Comparison of ENCODE assay signal across 13 cellular contexts in the genomic region with DNA sequence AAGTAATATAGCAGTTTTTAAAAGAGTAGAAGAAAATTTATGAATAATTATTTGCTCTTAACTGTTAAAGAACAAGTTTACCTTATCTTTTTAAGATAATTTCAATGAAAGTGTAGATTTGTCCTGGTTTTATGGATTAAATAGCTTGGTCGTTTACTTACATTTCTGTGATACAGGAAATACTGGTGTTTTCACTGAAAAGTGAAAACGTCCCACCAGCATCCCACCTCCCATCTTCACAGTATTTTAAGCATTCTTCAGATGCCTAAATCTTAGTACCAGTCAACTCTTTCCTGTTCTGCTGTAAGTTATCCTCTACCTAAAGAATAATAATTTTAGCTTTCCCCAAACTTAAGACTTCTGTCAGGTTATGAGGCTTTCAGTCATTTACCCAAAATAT. TPM values are rescaled to one million over a fixed set of nuclear protein-coding genes. Genes with fewer than 3 reads are reported as not detected.
DNase-seq lines count a peak whose midpoint lies in the region; ATAC-seq, FAIRE-seq and TF ChIP-seq lines count a peak whose summit lies in the region.
"Had no signal": no experiment of that assay in that cellular context is flagged by ENCODE, and none has a peak within 500 bp of the region (broad histone marks: within the 10 kb centered on the region; RNA-seq: fewer than 3 reads in every experiment).

No MANE protein-coding gene starts in this region.

- TF ChIP-seq CTCF in Loucy (conservative IDR thresholded peaks at IDR 0.05; ENCODE audit: low read length) = no peak
- no peak for TF ChIP-seq CTCF in astrocyte (IDR thresholded peaks at IDR 0.05; ENCODE audit: insufficient read depth, low read depth, low read length)
- no peak for TF ChIP-seq CTCF in sigmoid colon (IDR thresholded peaks at IDR 0.05)

- no peaks in the 10 kb centered on the region for H3K36me3 ChIP-seq in Loucy (ENCODE audit: insufficient read depth, low read length)
- no peaks in the 10 kb centered on the region for H3K36me3 ChIP-seq in astrocyte (ENCODE audit: insufficient read depth, low read length)
- H3K36me3 ChIP-seq in sigmoid colon = no peaks in the 10 kb centered on the region
- H3K36me3 ChIP-seq: upper lobe of left lung had no signal

- H3K4me1 ChIP-seq in Loucy (ENCODE audit: insufficient read depth, low read length, poor library complexity, severe bottlenecking) (peaks cover 57% of the 10 kb centered on the region), astrocyte (ENCODE audit: insufficient read depth, low read length) (peaks cover 6% of the 10 kb centered on the region), sigmoid colon (peaks cover 0 to 89% (median 77%) of the 10 kb centered on the region in 4 donors)

- no peak for DNase-seq in activated T-cell treated with anti-CD3 and anti-CD28 coated beads, Interleukin-2, amount 50 U/mL, for 24 hours
- DNase-seq in activated T-cell treated with anti-CD3 and anti-CD28 coated beads, Interleukin-2, amount 50 U/mL, for 1 hour = no peak
- DNase-seq in astrocyte (ENCODE audit: low read depth) = no peak
- DNase-seq in sigmoid colon = no peak
- DNase-seq in erythroblast (lab: John Stamatoyannopoulos, UW) = no peak
- DNase-seq: activated CD4-positive, CD25-positive, alpha-beta regulatory T cell; left cardiac atrium; NCI-H2029 treated with DMSO at 0.1 percent for 48 hours; NCI-H524; upper lobe of left lung had no signal

- peak overlapping the region; percentile 94 for H3K4me2 ChIP-seq in Loucy (ENCODE audit: low read depth, low read length, poor library complexity, severe bottlenecking)
- H3K4me2 ChIP-seq in astrocyte (ENCODE audit: low read length) = no peak overlapping the region

- H3K4me3 ChIP-seq in Loucy (ENCODE audit: low read length, poor library complexity, severe bottlenecking) = peak overlapping the region; percentile 85
- no peak overlapping the region for H3K4me3 ChIP-seq in astrocyte (ENCODE audit: insufficient read depth, low read depth, low read length)
- H3K4me3 ChIP-seq in sigmoid colon = no peak overlapping the region
- H3K4me3 ChIP-seq: upper lobe of left lung had no signal

- intact Hi-C loops in sigmoid colon (cut with DNase I) = no loop called here

- no peak for TF ChIP-seq EP300 in sigmoid colon (IDR thresholded peaks at IDR 0.05)

- H3K27me3 Mint-ChIP-seq in activated T-cell treated with anti-CD3 and anti-CD28 coated beads, Interleukin-2, amount 50 U/mL, for 24 hours = no peaks in the 10 kb centered on the region
- H3K27me3 Mint-ChIP-seq in astrocyte (ENCODE audit: low read depth, unreplicated experiment) = no peaks in the 10 kb centered on the region

- ATAC-seq in HG03354 (IDR thresholded peaks at IDR 0.05; ENCODE audit: poor library complexity, severe bottlenecking, unreplicated experiment) = no peak
- no peak for ATAC-seq in GM18505 (IDR thresholded peaks at IDR 0.05; ENCODE audit: unreplicated experiment)
- ATAC-seq: left cardiac atrium had no signal

- H3K9ac ChIP-seq in Loucy (ENCODE audit: low read depth, low read length, poor library complexity, severe bottlenecking) (peak overlapping the region; percentile 0), astrocyte (ENCODE audit: low read length) (no peak overlapping the region)

- H3K9me3 ChIP-seq in Loucy (ENCODE audit: insufficient read depth, low read depth, low read length) (no peaks in the 10 kb centered on the region), astrocyte (ENCODE audit: insufficient read depth, low read depth, low read length) (no peaks in the 10 kb centered on the region), sigmoid colon (no peaks in the 10 kb centered on the region)
- H3K9me3 ChIP-seq: upper lobe of left lung had no signal

- H3K4me1 Mint-ChIP-seq in activated T-cell treated with anti-CD3 and anti-CD28 coated beads, Interleukin-2, amount 50 U/mL, for 24 hours (ENCODE audit: low read depth) = peaks cover 80% of the 10 kb centered on the region
- peaks cover 43% of the 10 kb centered on the region for H3K4me1 Mint-ChIP-seq in astrocyte (ENCODE audit: low read depth, unreplicated experiment)

- H3K27ac Mint-ChIP-seq in activated T-cell treated with anti-CD3 and anti-CD28 coated beads, Interleukin-2, amount 50 U/mL, for 24 hours = peak overlapping the region; percentile 86
- peak overlapping the region; percentile 60 for H3K27ac Mint-ChIP-seq in astrocyte (ENCODE audit: unreplicated experiment)

- H3K9me3 Mint-ChIP-seq in activated T-cell treated with anti-CD3 and anti-CD28 coated beads, Interleukin-2, amount 50 U/mL, for 24 hours = no peaks in the 10 kb centered on the region
- H3K9me3 Mint-ChIP-seq in astrocyte (ENCODE audit: unreplicated experiment) = no peaks in the 10 kb centered on the region

- 0 out of 2 replicates have a peak, but pooled peaks cover 7% of the 10 kb centered on the region for H3F3A ChIP-seq in Loucy (ENCODE audit: low read depth)

- FAIRE-seq in astrocyte (lab: Jason Lieb, UNC) = no peak

- H3K27me3 ChIP-seq in Loucy (ENCODE audit: insufficient read depth, low read length, poor library complexity, severe bottlenecking) = no peaks in the 10 kb centered on the region
- H3K27me3 ChIP-seq in astrocyte (ENCODE audit: insufficient read depth, low read length) = no peaks in the 10 kb centered on the region
- H3K27me3 ChIP-seq in sigmoid colon = no peaks in the 10 kb centered on the region
- H3K27me3 ChIP-seq: upper lobe of left lung had no signal

- H3K27ac ChIP-seq in astrocyte (ENCODE audit: low read depth, low read length) (no peak overlapping the region), sigmoid colon (peak overlapping the region; percentile 19 to 99 (median 64))
- H3K27ac ChIP-seq: upper lobe of left lung had no signal

- 25 to 28% methylated on average over 2 of the region's 2 CpGs for WGBS in sigmoid colon, 2 donors

- H2AFZ ChIP-seq in Loucy (ENCODE audit: low read length) (no peak overlapping the region), astrocyte (ENCODE audit: low read depth, low read length) (no peak overlapping the region)

- TF ChIP-seq POLR2A in sigmoid colon (IDR thresholded peaks at IDR 0.05) (no peak), GM18505 (IDR thresholded peaks at IDR 0.05; ENCODE audit: borderline replicate concordance, extremely low read depth, insufficient read depth, insufficient read length) (no peak), erythroblast (IDR thresholded peaks at IDR 0.05; ENCODE audit: low read length) (no peak)

- H3K36me3 Mint-ChIP-seq in activated T-cell treated with anti-CD3 and anti-CD28 coated beads, Interleukin-2, amount 50 U/mL, for 24 hours (ENCODE audit: low read depth) = peaks cover 78% of the 10 kb centered on the region
- no peaks in the 10 kb centered on the region for H3K36me3 Mint-ChIP-seq in astrocyte (ENCODE audit: low read depth, unreplicated experiment)

- H3K9me2 ChIP-seq in Loucy (replicated peaks; ENCODE audit: low read depth, low read length) = no peaks in the 10 kb centered on the region

- peak overlapping the region; percentile 88 for H3K4me3 Mint-ChIP-seq in activated T-cell treated with anti-CD3 and anti-CD28 coated beads, Interleukin-2, amount 50 U/mL, for 24 hours
- peak overlapping the region; percentile 55 for H3K4me3 Mint-ChIP-seq in astrocyte (ENCODE audit: unreplicated experiment)

- H3K79me2 ChIP-seq in Loucy (ENCODE audit: insufficient read depth, low read length) (peaks cover 100% of the 10 kb centered on the region), astrocyte (ENCODE audit: insufficient read depth, low read length) (peaks cover 100% of the 10 kb centered on the region)

- H4K20me1 ChIP-seq in Loucy (ENCODE audit: insufficient read depth, low read length, poor library complexity, severe bottlenecking) (peaks cover 98% of the 10 kb centered on the region), astrocyte (ENCODE audit: insufficient read depth, low read length) (peaks cover 98% of the 10 kb centered on the region)

RNA-seq across cellular contexts. Expression of gene TAB2, which starts 5.8 kb away (rescaled TPM):
- total RNA-seq in astrocyte (81.8 and 85.7 TPM in 2 replicates), sigmoid colon (100 to 1,000 TPM; 100 to 149 (median 110) TPM)
- polyA plus RNA-seq in sigmoid colon = 10 to 100 TPM; 33.4 to 44.6 (median 44.4) TPM
